In genomic region chr16:85911531-85911930, GRCh38 we compare ENCODE assay signal across 28 cellular contexts. TPM values are rescaled to one million over a fixed set of nuclear protein-coding genes. Genes with fewer than 3 reads are reported as not detected.
A peak's percentile ranks its signal among the peaks of the same experiment; 100 is the strongest.
DNase-seq lines count a peak whose midpoint lies in the region; ATAC-seq, FAIRE-seq and TF ChIP-seq lines count a peak whose summit lies in the region.
"Had no signal": no experiment of that assay in that cellular context is flagged by ENCODE, and none has a peak within 500 bp of the region (broad histone marks: within the 10 kb centered on the region; RNA-seq: fewer than 3 reads in every experiment).

No MANE protein-coding gene starts in this region.

- no peak overlapping the region for H2AFZ ChIP-seq in GM12878 (ENCODE audit: control insufficient read depth, low read depth, low read length)
- H2AFZ ChIP-seq: GM23248 had no signal

- no peaks in the 10 kb centered on the region for H3K9me3 Mint-ChIP-seq in stimulated activated memory B cell treated with anti-CD40 and anti-IgM and Interleukin-4, amounts not matched to agents 10 μg/mL and 1 μg/mL and 100 μg/mL, for 72 hours
- H3K9me3 Mint-ChIP-seq in WTC11, result no peaks in the 10 kb centered on the region; the same call in 1 of the 2 replicates
- H3K9me3 Mint-ChIP-seq: HFFc6; natural killer cell treated with Interleukin-12 subunit alpha and Interleukin-12 subunit beta and Interleukin-15 and Interleukin-18, amount 100 ng/mL, for 72 hours; type B pancreatic cell had no signal

- H3K27me3 ChIP-seq in DOHH2 (ENCODE audit: control insufficient read depth, low read length) (no peaks in the 10 kb centered on the region), GM12878 (replicated peaks in 1 of 2; ENCODE audit: control insufficient read depth in 2 of 2, insufficient read depth in 2 of 2, low read length in 1 of 2) (no peaks in the 10 kb centered on the region)
- H3K27me3 ChIP-seq: brain microvascular endothelial cell had no signal

- H3K9me3 ChIP-seq in DOHH2 (ENCODE audit: control insufficient read depth, insufficient read depth, low read length) (no peaks in the 10 kb centered on the region), GM12878 (replicated peaks; ENCODE audit: control insufficient read depth, insufficient read depth, low read length) (no peaks in the 10 kb centered on the region)

- in situ Hi-C loops in GM12878 (cut with MboI), result no loop called here

- H3K4me3 ChIP-seq in DOHH2 (ENCODE audit: low read length) (peak overlapping the region; percentile 70), GM12878 (no peak overlapping the region)
- H3K4me3 ChIP-seq: GM23248 had no signal

- TF ChIP-seq EP300 in GM12878 (IDR thresholded peaks at IDR 0.05; ENCODE audit: borderline replicate concordance in 1 of 2, control insufficient read depth in 1 of 2, low read depth in 2 of 2, low read length in 2 of 2), result no peak

- peaks cover 10% of the 10 kb centered on the region for H4K20me1 ChIP-seq in DOHH2 (ENCODE audit: control insufficient read depth, insufficient read depth, low read depth, low read length)
- peaks cover 4% of the 10 kb centered on the region; the same call in 1 of the 2 replicates for H4K20me1 ChIP-seq in GM12878 (ENCODE audit: control insufficient read depth, insufficient read depth)

- ATAC-seq in GM12878, result no peak
- ATAC-seq in stimulated activated memory B cell treated with anti-CD40 and anti-IgM and Interleukin-4, amounts not matched to agents 10 μg/mL and 1 μg/mL and 100 μg/mL, for 72 hours, result no peak
- no peak for ATAC-seq in WTC11
- ATAC-seq: natural killer cell treated with Interleukin-12 subunit alpha and Interleukin-12 subunit beta and Interleukin-15 and Interleukin-18, amount 100 ng/mL, for 72 hours; Panc1 had no signal

- H3K36me3 Mint-ChIP-seq in stimulated activated memory B cell treated with anti-CD40 and anti-IgM and Interleukin-4, amounts not matched to agents 10 μg/mL and 1 μg/mL and 100 μg/mL, for 72 hours, result peaks cover 88% of the 10 kb centered on the region
- no peaks in the 10 kb centered on the region for H3K36me3 Mint-ChIP-seq in WTC11
- H3K36me3 Mint-ChIP-seq: type B pancreatic cell had no signal

- SMC1A ChIA-PET in GM12878 (lab: Charles Lee; ENCODE audit: uncharacterized antibody, unreplicated experiment), result interaction anchor here (1.1 to 7.0 kb wide), 5 partner anchors 9 to 91 kb away, joined by 3 to 44 read pairs (median 5); no protein-coding TSS in a partner anchor

- CTCF ChIA-PET in GM12878 (lab: Yijun Ruan, JAX), result interaction anchor here (0.8 to 2.9 kb wide), 3 partner anchors 8 to 90 kb away, joined by 3 to 14 read pairs (median 4); no protein-coding TSS in a partner anchor
- CTCF ChIA-PET in WTC11 (lab: Charles Lee), result interaction anchor here (1.0 to 1.9 kb wide), 3 partner anchors 17 to 92 kb away, joined by 4 to 8 read pairs (median 5); no protein-coding TSS in a partner anchor

- intact Hi-C loops in GM12878 (cut with micrococcal nuclease; ENCODE audit: unreplicated experiment), result no loop called here

- H3K4me1 Mint-ChIP-seq in stimulated activated memory B cell treated with anti-CD40 and anti-IgM and Interleukin-4, amounts not matched to agents 10 μg/mL and 1 μg/mL and 100 μg/mL, for 72 hours, result peaks cover 95% of the 10 kb centered on the region
- H3K4me1 Mint-ChIP-seq in WTC11, result peaks cover 31% of the 10 kb centered on the region

- WGBS in GM12878 (ENCODE audit: insufficient coverage, insufficient replicate concordance, low lambda C conversion rate, missing lambda C conversion rate), result 65% methylated on average over 15 of the region's 15 CpGs

- DNase-seq in NAMALWA (ENCODE audit: low spot score), result peak; percentile 19
- DNase-seq in GM12878 (ENCODE audit: low read depth, low spot score), result no peak
- DNase-seq in NCI-H2171 treated with DMSO at 0.1 percent for 48 hours (lab: John Stamatoyannopoulos, UW), result no peak
- no peak for DNase-seq in activated CD4-positive, alpha-beta T cell treated with anti-CD3 and anti-CD28 coated beads, Interleukin-2, amount 50 U/mL, for 1 hour
- DNase-seq in WTC11 (ENCODE audit: low spot score), result no peak
- DNase-seq: activated CD4-positive, alpha-beta T cell treated with anti-CD3 and anti-CD28 coated beads, Interleukin-2, amount 50 U/mL, for 48 hours; activated CD4-positive, CD25-positive, alpha-beta regulatory T cell; activated CD8-positive, alpha-beta memory T cell treated with anti-CD3 and anti-CD28 coated beads, Interleukin-2, amount 50 U/mL, for 48 hours; amniotic stem cell; brain microvascular endothelial cell; GM23248; HFFc6; NCI-H1092; NCI-H1694 treated with DMSO at 0.1 percent for 48 hours; NCI-H2171; NCI-H524; SHP77 treated with DMSO at 0.1 percent for 48 hours; SW 1271; T1000 had no signal

- RAD21 ChIA-PET in GM12878 (lab: Charles Lee; ENCODE audit: unreplicated experiment), result interaction anchor here (1.7 kb wide), 1 partner anchor 90 kb away, joined by 6 read pairs; no protein-coding TSS in a partner anchor

- TF ChIP-seq CTCF in DOHH2 (IDR thresholded peaks at IDR 0.05; ENCODE audit: low read depth, low read length, poor library complexity, severe bottlenecking) (no peak), GM12878 (IDR thresholded peaks at IDR 0.05 in 2 of 3, conservative IDR thresholded peaks at IDR 0.05 in 1 of 3; ENCODE audit: control insufficient read depth in 2 of 3, extremely low read depth in 1 of 3, insufficient read depth in 1 of 3, low read depth in 3 of 3, low read length in 3 of 3) (no peak), WTC11 (IDR thresholded peaks at IDR 0.05) (no peak)

- H3K27me3 Mint-ChIP-seq in stimulated activated memory B cell treated with anti-CD40 and anti-IgM and Interleukin-4, amounts not matched to agents 10 μg/mL and 1 μg/mL and 100 μg/mL, for 72 hours, result no peaks in the 10 kb centered on the region
- H3K27me3 Mint-ChIP-seq in WTC11 (ENCODE audit: low read depth), result peaks cover 6% of the 10 kb centered on the region
- H3K27me3 Mint-ChIP-seq: natural killer cell treated with Interleukin-12 subunit alpha and Interleukin-12 subunit beta and Interleukin-15 and Interleukin-18, amount 100 ng/mL, for 72 hours had no signal

- TF ChIP-seq POLR2A in GM12878 (IDR thresholded peaks at IDR 0.05; ENCODE audit: low read depth, low read length), result peak; percentile 59; the same call in 1 of the 2 replicates

- peak overlapping the region; percentile 90 for H3K4me2 ChIP-seq in DOHH2 (ENCODE audit: low read length)
- H3K4me2 ChIP-seq in GM12878 (ENCODE audit: control insufficient read depth, insufficient read depth), result no peak overlapping the region

- FAIRE-seq in GM12878 (lab: Jason Lieb, UNC), result no peak
- FAIRE-seq: keratinocyte had no signal

- no peaks in the 10 kb centered on the region for H3K9me2 ChIP-seq in DOHH2 (replicated peaks; ENCODE audit: control insufficient read depth, low read length)

- BruUV-seq in GM12878 (replicated peaks; lab: Mats Ljungman, UMichigan), result no TSS peak

- H3K79me2 ChIP-seq in DOHH2 (ENCODE audit: control insufficient read depth, low read length) (peaks cover 89% of the 10 kb centered on the region), GM12878 (ENCODE audit: control insufficient read depth, insufficient read depth, low read length) (peaks cover 86% of the 10 kb centered on the region)

- H3F3A ChIP-seq in DOHH2 (ENCODE audit: control insufficient read depth, insufficient read depth), result peaks cover 66% of the 10 kb centered on the region

- H3K4me3 Mint-ChIP-seq in stimulated activated memory B cell treated with anti-CD40 and anti-IgM and Interleukin-4, amounts not matched to agents 10 μg/mL and 1 μg/mL and 100 μg/mL, for 72 hours, result no peak overlapping the region
- H3K4me3 Mint-ChIP-seq in WTC11, result no peak overlapping the region
- H3K4me3 Mint-ChIP-seq: HFFc6, type B pancreatic cell had no signal

- H3K27ac ChIP-seq in DOHH2 (ENCODE audit: low read depth, low read length), result peak overlapping the region; percentile 94
- H3K27ac ChIP-seq in GM12878 (ENCODE audit: control insufficient read depth, insufficient read depth), result peak overlapping the region; percentile 29; the same call in 1 of the 2 replicates
- H3K27ac ChIP-seq: brain microvascular endothelial cell, GM23248 had no signal

- POLR2A ChIA-PET in GM12878 (lab: Charles Lee) (interaction anchor here (1.4 to 1.7 kb wide), 2 partner anchors 8 to 12 kb away, joined by 4 to 5 read pairs; partner anchors contain the start of gene IRF8), WTC11 (lab: Charles Lee) (interaction anchor here (0.8 kb wide), 1 partner anchor 14 kb away, joined by 3 read pairs; no protein-coding TSS in a partner anchor)

- no peak for TF ChIP-seq RAD21 in GM12878 (IDR thresholded peaks at IDR 0.05; ENCODE audit: insufficient read depth, low read depth, low read length)

- peaks cover 94% of the 10 kb centered on the region for H3K36me3 ChIP-seq in DOHH2 (ENCODE audit: control insufficient read depth, low read length)
- H3K36me3 ChIP-seq in GM12878 (ENCODE audit: control insufficient read depth in 2 of 2, insufficient read depth in 2 of 2, low read length in 1 of 2), result peaks cover 59 to 65% of the 10 kb centered on the region in 2 experiments
- H3K36me3 ChIP-seq: brain microvascular endothelial cell had no signal

- H3K4me1 ChIP-seq in DOHH2 (ENCODE audit: control insufficient read depth, low read length) (peaks cover 98% of the 10 kb centered on the region), GM12878 (ENCODE audit: control insufficient read depth, insufficient read depth, low read length) (peaks cover 79% of the 10 kb centered on the region)

- peak overlapping the region; percentile 94 for H3K27ac Mint-ChIP-seq in stimulated activated memory B cell treated with anti-CD40 and anti-IgM and Interleukin-4, amounts not matched to agents 10 μg/mL and 1 μg/mL and 100 μg/mL, for 72 hours
- no peak overlapping the region for H3K27ac Mint-ChIP-seq in WTC11
- H3K27ac Mint-ChIP-seq: HFFc6, type B pancreatic cell had no signal

- H3K9ac ChIP-seq in GM12878 (ENCODE audit: control insufficient read depth, insufficient read depth, low read length), result no peak overlapping the region
- H3K9ac ChIP-seq: GM23248 had no signal

RNA-seq across cellular contexts. Expression of gene IRF8, which starts 12.6 kb away (rescaled TPM):
- 220 and 236 TPM in 2 replicates for total RNA-seq in GM12878 (2013; cell fraction: nucleolus; rRNA removed)
- total RNA-seq in GM12878 (2014; rRNA removed), result 229 and 237 TPM in 2 replicates
- 164 and 167 TPM in 2 replicates for total RNA-seq in GM12878 (2014; rRNA removed; fragmentation: Illumina TruSeq; extraction: Trizol)
- total RNA-seq in GM12878 (2021), result 181 and 191 TPM in 2 replicates
- polyA plus RNA-seq in GM12878 (2011; ENCODE audit: low read depth), result 62.7 TPM
- polyA plus RNA-seq in GM12878 (2011; rRNA removed), result 220 and 328 TPM in 2 replicates
- 175 and 263 TPM in 2 replicates for polyA plus RNA-seq in GM12878 (2011; cell fraction: cytosol; rRNA removed)
- 312 and 314 TPM in 2 replicates for polyA plus RNA-seq in GM12878 (2011; cell fraction: nucleus; rRNA removed)
- polyA plus RNA-seq in GM12878 (2012), result 116 and 131 TPM in 2 replicates
- 181 and 269 TPM in 2 replicates for polyA plus RNA-seq in GM12878 (2014; fragmentation: Illumina TruSeq; extraction: Trizol)
- 10 to 100 TPM; 17.1 to 34.5 TPM for polyA plus RNA-seq in GM12878 (2014; fragmentation: Nextera tagmentation; extraction: Ambion mirVana)
- polyA plus RNA-seq in GM12878 (2014; rRNA removed), result 179 and 194 TPM in 2 replicates
- 100 to 1,000 TPM; 104 to 121 TPM for polyA plus RNA-seq in GM12878 (2016; fragmentation: Nextera tagmentation; extraction: Ambion mirVana)
- 201 and 208 TPM in 2 replicates for polyA minus RNA-seq in GM12878 (2011; rRNA and poly(A)+ RNA removed)
- polyA minus RNA-seq in GM12878 (2011; cell fraction: cytosol; rRNA and poly(A)+ RNA removed), result 109 and 123 TPM in 2 replicates
- 155 and 194 TPM in 2 replicates for polyA minus RNA-seq in GM12878 (2011; cell fraction: nucleus; rRNA and poly(A)+ RNA removed)
- 1.1 to 1.7 TPM (median 1.3 TPM) in 3 replicates for total RNA-seq in WTC11 (2021)
- total RNA-seq: chondrocyte, Daoy, GM23248, HFFc6, osteocyte had no signal
- polyA plus RNA-seq: keratinocyte had no signal

Comparison
In these comparisons a context has a peak if more than half of its experiments do, and no peak if none do; other contexts are left out.
1. RNA of gene IRF8, which starts 12.6 kb away (total RNA-seq): 164 to 237 TPM in GM12878; 1.1 to 1.7 TPM in WTC11; every median in the first group is over 10 times any median in the second.